ENCODE assay signal across 11 cellular contexts in genomic region chr3:46557814-46558183, GRCh38. TPM values are rescaled to one million over a fixed set of nuclear protein-coding genes. Genes with fewer than 3 reads are reported as not detected.
DNase-seq lines count a peak whose midpoint lies in the region; ATAC-seq and TF ChIP-seq lines count a peak whose summit lies in the region.
"Had no signal": no experiment of that assay in that cellular context is flagged by ENCODE, and none has a peak within 500 bp of the region (broad histone marks: within the 10 kb centered on the region; RNA-seq: fewer than 3 reads in every experiment).

No MANE protein-coding gene starts in this region.

- peak overlapping the region; percentile 70 for H3K27ac ChIP-seq in KOPT-K1 (ENCODE audit: low read depth, low read length, poor library complexity, severe bottlenecking)
- no peak overlapping the region for H3K27ac ChIP-seq in mammary epithelial cell (ENCODE audit: insufficient read depth, low read depth, low read length)
- H3K27ac ChIP-seq in skeletal muscle tissue (ENCODE audit: low read depth, low read length), result peak overlapping the region; percentile 80

- in situ Hi-C loops in mammary epithelial cell (cut with MboI; ENCODE audit: low sequenced_read_pairs in 2 of 2), result loop anchor here in 1 of 2 donors (5.0 kb wide), 1 partner anchor 60 kb away; the partner anchor contains the start of gene RTP3

- no peaks in the 10 kb centered on the region for H3K27me3 ChIP-seq in mammary epithelial cell (ENCODE audit: insufficient read depth, low read length)
- H3K27me3 ChIP-seq in skeletal muscle tissue (ENCODE audit: control insufficient read depth in 3 of 3, insufficient read depth in 3 of 3, low read length in 3 of 3), result no peaks in the 10 kb centered on the region
- H3K27me3 ChIP-seq: dorsolateral prefrontal cortex had no signal

- peak; percentile 1 for ATAC-seq in Right ventricle myocardium superior (ENCODE audit: poor library complexity)
- no peak for ATAC-seq in left ventricle myocardium superior
- no peak for ATAC-seq in mucosa of descending colon
- no peak for ATAC-seq in GM18511 (IDR thresholded peaks at IDR 0.05; ENCODE audit: unreplicated experiment)

- BruUV-seq in mammary epithelial cell (replicated peaks; lab: Mats Ljungman, UMichigan), result no TSS peak

- H3K9me3 ChIP-seq in KOPT-K1 (ENCODE audit: insufficient read depth, low read length, poor library complexity, severe bottlenecking) (peaks cover 5% of the 10 kb centered on the region), mammary epithelial cell (replicated peaks; ENCODE audit: insufficient read depth, low read length) (no peaks in the 10 kb centered on the region), skeletal muscle tissue (ENCODE audit: control insufficient read depth in 3 of 3, low read length in 3 of 3) (peaks cover 0 to 4% (median 2%) of the 10 kb centered on the region in 3 donors), mucosa of descending colon (no peaks in the 10 kb centered on the region)

- H3K9ac ChIP-seq in mammary epithelial cell (ENCODE audit: insufficient read depth, low read length) (no peak overlapping the region), skeletal muscle tissue (ENCODE audit: low read depth in 1 of 3, low read length in 3 of 3) (peak overlapping the region in 2 of 3 donors; percentile 69 to 86)

- TF ChIP-seq CTCF in mammary epithelial cell (conservative IDR thresholded peaks at IDR 0.05 in 1 of 2, IDR thresholded peaks at IDR 0.05 in 1 of 2; ENCODE audit: extremely low read depth in 1 of 2, insufficient read depth in 1 of 2, low read depth in 1 of 2, low read length in 2 of 2) (no peak), mucosa of descending colon (IDR thresholded peaks at IDR 0.05) (no peak)

- H3K79me2 ChIP-seq in mammary epithelial cell (ENCODE audit: insufficient read depth, low read length), result no peaks in the 10 kb centered on the region

- no peak overlapping the region for H3K4me2 ChIP-seq in mammary epithelial cell (ENCODE audit: insufficient read depth, low read depth, low read length)

- H4K20me1 ChIP-seq in mammary epithelial cell (ENCODE audit: insufficient read depth, low read length), result no peaks in the 10 kb centered on the region

- CTCF ChIA-PET in mammary epithelial cell (lab: Charles Lee; ENCODE audit: low non-redundant PET), result interaction anchor here (1.4 kb wide), 1 partner anchor 69 kb away, joined by 47 read pairs; no protein-coding TSS in a partner anchor

- H3K4me1 ChIP-seq in mammary epithelial cell (ENCODE audit: insufficient read depth, low read length) (peaks cover 10% of the 10 kb centered on the region), skeletal muscle tissue (ENCODE audit: control insufficient read depth in 3 of 3, insufficient read depth in 3 of 3, low read length in 3 of 3) (peaks cover 43 to 62% (median 60%) of the 10 kb centered on the region in 3 donors), mucosa of descending colon (ENCODE audit: low read depth) (peaks cover 3% of the 10 kb centered on the region)

- H3K36me3 ChIP-seq in KOPT-K1 (ENCODE audit: insufficient read depth, low read length) (no peaks in the 10 kb centered on the region), mammary epithelial cell (ENCODE audit: insufficient read depth, low read length) (no peaks in the 10 kb centered on the region), skeletal muscle tissue (ENCODE audit: control insufficient read depth in 3 of 3, insufficient read depth in 3 of 3, low read length in 3 of 3) (peaks cover 0 to 10% (median 6%) of the 10 kb centered on the region in 3 donors), mucosa of descending colon (ENCODE audit: low read depth) (no peaks in the 10 kb centered on the region)

- WGBS in mammary epithelial cell (ENCODE audit: low coverage, missing lambda C conversion rate), result 8% methylated on average over 5 of the region's 6 CpGs

- intact Hi-C loops in Right ventricle myocardium superior (cut with DNase I) (no loop called here), left ventricle myocardium superior (cut with micrococcal nuclease) (no loop called here), mammary epithelial cell (cut with micrococcal nuclease) (loop anchor here (1.0 to 5.0 kb wide), 6 partner anchors 41 to 335 kb away; partner anchors contain the start of gene RTP3), mucosa of descending colon (cut with DNase I, micrococcal nuclease) (loop anchor here in 1 of 2 donors (10.0 kb wide), 1 partner anchor 73 kb away; no protein-coding TSS in a partner anchor)

- dilution Hi-C loops in mammary epithelial cell (cut with HindIII; ENCODE audit: low sequenced_read_pairs), result no loop called here

- no peak for DNase-seq in Right ventricle myocardium superior
- no peak for DNase-seq in left ventricle myocardium superior
- no peak for DNase-seq in mammary epithelial cell
- DNase-seq in mucosa of descending colon, result no peak
- DNase-seq in medulla oblongata (ENCODE audit: extremely low spot score), result no peak

- H3K4me3 ChIP-seq in mammary epithelial cell (replicated peaks in 1 of 3; ENCODE audit: insufficient read depth in 1 of 3, low read depth in 2 of 3, low read length in 3 of 3), result no peak overlapping the region
- H3K4me3 ChIP-seq in skeletal muscle tissue (ENCODE audit: low read length in 3 of 3), result peak overlapping the region; percentile 15 to 83 (median 63)
- H3K4me3 ChIP-seq in mucosa of descending colon, result no peak overlapping the region

- H2AFZ ChIP-seq in mammary epithelial cell (ENCODE audit: low read depth, low read length), result peak overlapping the region; percentile 30

RNA-seq across cellular contexts. Expression of gene LRRC2, which starts 8.3 kb away (rescaled TPM):
- total RNA-seq in Right ventricle myocardium superior (122 TPM), left ventricle myocardium superior (122 TPM), mammary epithelial cell (under 1 TPM; under 0.01 to 0.07 TPM), skeletal muscle tissue (3.7 TPM), mucosa of descending colon (1 to 10 TPM; 1.8 to 2.8 (median 2.5) TPM)
- 0.03 TPM for polyA plus RNA-seq in mammary epithelial cell
- not detected for polyA minus RNA-seq in mammary epithelial cell

RNA-seq across cellular contexts. Expression of gene FAM240A, which starts 54.5 kb away (rescaled TPM):
- total RNA-seq in Right ventricle myocardium superior, result not detected
- total RNA-seq in left ventricle myocardium superior, result not detected
- total RNA-seq in mammary epithelial cell, result not detected
- polyA plus RNA-seq in mammary epithelial cell, result not detected
- not detected for polyA minus RNA-seq in mammary epithelial cell
- total RNA-seq in skeletal muscle tissue, result not detected
- not detected for total RNA-seq in mucosa of descending colon
- total RNA-seq: H7, lung microvascular endothelial cell had no signal

Comparison
In these comparisons a context has a peak if more than half of its experiments do, and no peak if none do; other contexts are left out.
1. H3K4me3 ChIP-seq: peak in skeletal muscle tissue (3 of 3); none in mammary epithelial cell (0 of 3) and mucosa of descending colon (single experiment).
2. RNA of gene LRRC2, which starts 8.3 kb away (total RNA-seq): 122 TPM in Right ventricle myocardium superior (single experiment) and 122 TPM in left ventricle myocardium superior (single experiment); 3.7 TPM in skeletal muscle tissue (single experiment), 1.8 to 2.8 TPM in mucosa of descending colon and under 0.01 to 0.07 TPM in mammary epithelial cell; every median in the first group is over 10 times any median in the second.